In the genomic region with DNA sequence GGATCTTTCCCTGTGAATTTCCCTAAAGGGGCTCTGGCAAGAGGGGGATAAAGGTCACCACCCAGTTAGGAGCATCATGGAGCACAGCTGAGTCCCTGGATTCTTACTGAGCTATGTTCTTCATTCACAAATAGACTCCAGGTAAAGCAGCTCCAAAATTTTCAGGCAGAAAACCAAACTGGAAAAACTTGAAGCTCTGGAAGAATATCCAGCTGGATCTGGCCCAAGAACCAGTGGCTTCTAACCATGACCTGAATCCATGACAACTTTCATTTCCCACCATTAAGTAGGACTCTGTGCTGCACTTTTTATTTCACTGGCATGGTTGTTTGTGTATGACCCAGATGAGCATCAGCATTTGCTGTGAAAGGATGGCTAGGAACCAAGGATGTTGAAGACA, we compare ENCODE assay signal across 14 cellular contexts.
DNase-seq lines count a peak whose midpoint lies in the region; ATAC-seq and TF ChIP-seq lines count a peak whose summit lies in the region.
"Had no signal": no experiment of that assay in that cellular context is flagged by ENCODE, and none has a peak within 500 bp of the region (broad histone marks: within the 10 kb centered on the region; RNA-seq: fewer than 3 reads in every experiment).

No MANE protein-coding gene starts in this region.

- H4K20me1 ChIP-seq in smooth muscle cell (ENCODE audit: low read depth) (no peaks in the 10 kb centered on the region), neural progenitor cell (ENCODE audit: low read depth) (no peaks in the 10 kb centered on the region)

- POLR2A ChIA-PET in activated CD4-positive, alpha-beta T cell treated with anti-CD3 and anti-CD28 coated beads, Interleukin-2, amount 10 ng/mL, durations not matched to agents 7 days and 5 days (lab: Charles Lee), result no interaction called here

- H3K56ac ChIP-seq in mesendoderm (ENCODE audit: low read length), result no peak overlapping the region

- H3K9ac ChIP-seq in smooth muscle cell (ENCODE audit: low read depth) (peak overlapping the region; percentile 57), neural progenitor cell (no peak overlapping the region), mesendoderm (ENCODE audit: low read length) (no peak overlapping the region)

- H3F3A ChIP-seq in smooth muscle cell (ENCODE audit: low read depth) (peaks cover 20% of the 10 kb centered on the region), neural progenitor cell (ENCODE audit: low read depth) (no peaks in the 10 kb centered on the region)

- H2BK15ac ChIP-seq in mesendoderm (replicated peaks; ENCODE audit: low read depth), result no peak overlapping the region

- ATAC-seq in body of pancreas, result no peak

- no peak overlapping the region for H3K23ac ChIP-seq in mesendoderm (ENCODE audit: low read length)

- H3K4me3 ChIP-seq in fibroblast of mammary gland (ENCODE audit: control insufficient read depth, low read depth, low read length) (no peak overlapping the region), smooth muscle cell (no peak overlapping the region), body of pancreas (no peak overlapping the region), neural progenitor cell (no peak overlapping the region), mesendoderm (ENCODE audit: low read length) (no peak overlapping the region)
- H3K4me3 ChIP-seq: thyroid gland had no signal

- no peaks in the 10 kb centered on the region for H3K79me1 ChIP-seq in mesendoderm (ENCODE audit: low read length)

- CTCF ChIA-PET in activated CD4-positive, alpha-beta T cell treated with anti-CD3 and anti-CD28 coated beads, Interleukin-2, amount 10 ng/mL, durations not matched to agents 7 days and 5 days (lab: Charles Lee), result no interaction called here

- no peaks in the 10 kb centered on the region for H3K36me3 Mint-ChIP-seq in neural progenitor cell
- H3K36me3 Mint-ChIP-seq in activated CD4-positive, alpha-beta T cell treated with anti-CD3 and anti-CD28 coated beads, Interleukin-2, amount 10 ng/mL, durations not matched to agents 7 days and 5 days (ENCODE audit: low read depth), result no peaks in the 10 kb centered on the region

- intact Hi-C loops in body of pancreas (cut with DNase I), result no loop called here

- H3K4me1 Mint-ChIP-seq in neural progenitor cell, result peaks cover 4% of the 10 kb centered on the region
- peaks cover 10% of the 10 kb centered on the region for H3K4me1 Mint-ChIP-seq in activated CD4-positive, alpha-beta T cell treated with anti-CD3 and anti-CD28 coated beads, Interleukin-2, amount 10 ng/mL, durations not matched to agents 7 days and 5 days

- H3K36me3 ChIP-seq in smooth muscle cell (ENCODE audit: low read depth) (no peaks in the 10 kb centered on the region), body of pancreas (replicated peaks in 1 of 2; ENCODE audit: insufficient read depth in 1 of 2, low read depth in 2 of 2) (no peaks in the 10 kb centered on the region), neural progenitor cell (no peaks in the 10 kb centered on the region), mesendoderm (ENCODE audit: control insufficient read depth, insufficient read depth, low read length) (no peaks in the 10 kb centered on the region)
- H3K36me3 ChIP-seq: thyroid gland had no signal

- H2BK5ac ChIP-seq in mesendoderm (ENCODE audit: low read length), result no peak overlapping the region

- no peak overlapping the region for H3K4ac ChIP-seq in mesendoderm (ENCODE audit: low read depth, low read length)

- no peak overlapping the region for H4K8ac ChIP-seq in mesendoderm (ENCODE audit: low read depth, low read length)

- no peak overlapping the region for H4K5ac ChIP-seq in mesendoderm (ENCODE audit: low read length)

- DNase-seq in EH (ENCODE audit: low read depth), result peak; percentile 38
- peak; percentile 42 for DNase-seq in fibroblast of mammary gland (ENCODE audit: low read depth)
- DNase-seq in smooth muscle cell (lab: John Stamatoyannopoulos, UW; ENCODE audit: unreplicated experiment), result no peak
- no peak for DNase-seq in body of pancreas
- no peak for DNase-seq in neural progenitor cell (ENCODE audit: low spot score)
- no peak for DNase-seq in mesendoderm
- DNase-seq in activated CD4-positive, alpha-beta T cell treated with anti-CD3 and anti-CD28 coated beads, Interleukin-2, amount 10 ng/mL, durations not matched to agents 7 days and 5 days, result no peak
- DNase-seq: activated CD8-positive, alpha-beta memory T cell treated with anti-CD3 and anti-CD28 coated beads, Interleukin-2, amount 50 U/mL, for 4 hours; kidney; NCI-H1417 treated with DMSO at 0.1 percent for 48 hours; NCI-H524; thyroid gland had no signal

- H2AFZ ChIP-seq in smooth muscle cell (ENCODE audit: low read depth) (no peak overlapping the region), neural progenitor cell (replicated peaks) (no peak overlapping the region)

- no peak overlapping the region for H3K27ac Mint-ChIP-seq in neural progenitor cell
- H3K27ac Mint-ChIP-seq in activated CD4-positive, alpha-beta T cell treated with anti-CD3 and anti-CD28 coated beads, Interleukin-2, amount 10 ng/mL, durations not matched to agents 7 days and 5 days, result no peak overlapping the region
- H3K27ac Mint-ChIP-seq: activated CD4-positive, alpha-beta T cell treated with anti-CD3 and anti-CD28 coated beads for 36 hours had no signal

- H3K9me3 ChIP-seq in smooth muscle cell (replicated peaks; ENCODE audit: low read depth), result no peaks in the 10 kb centered on the region
- H3K9me3 ChIP-seq in body of pancreas, result no peaks in the 10 kb centered on the region
- H3K9me3 ChIP-seq in neural progenitor cell (ENCODE audit: low read depth), result no peaks in the 10 kb centered on the region
- H3K9me3 ChIP-seq: thyroid gland had no signal

- no peaks in the 10 kb centered on the region for H3K4me1 ChIP-seq in smooth muscle cell (ENCODE audit: low read depth)
- H3K4me1 ChIP-seq in body of pancreas, result no peaks in the 10 kb centered on the region
- no peaks in the 10 kb centered on the region for H3K4me1 ChIP-seq in neural progenitor cell
- H3K4me1 ChIP-seq in mesendoderm (ENCODE audit: control insufficient read depth, low read depth, low read length), result no peaks in the 10 kb centered on the region

- H3K18ac ChIP-seq in mesendoderm (ENCODE audit: low read length), result no peak overlapping the region

- TF ChIP-seq CTCF in VCaP (conservative IDR thresholded peaks at IDR 0.05), result no peak
- TF ChIP-seq CTCF in fibroblast of mammary gland (conservative IDR thresholded peaks at IDR 0.05; ENCODE audit: control insufficient read depth, insufficient read depth, low read depth, low read length), result no peak
- no peak for TF ChIP-seq CTCF in smooth muscle cell (IDR thresholded peaks at IDR 0.05; ENCODE audit: borderline replicate concordance, insufficient read depth, poor library complexity, severe bottlenecking)
- TF ChIP-seq CTCF in body of pancreas (IDR thresholded peaks at IDR 0.05), result no peak
- no peak for TF ChIP-seq CTCF in neural progenitor cell (IDR thresholded peaks at IDR 0.05)

- H3K27ac ChIP-seq in VCaP (peak overlapping the region; percentile 34; the same call in 1 of the 2 replicates), smooth muscle cell (ENCODE audit: low read depth) (peak overlapping the region; percentile 87), body of pancreas (no peak overlapping the region), neural progenitor cell (no peak overlapping the region), mesendoderm (ENCODE audit: low read depth, low read length) (no peak overlapping the region)
- H3K27ac ChIP-seq: thyroid gland had no signal

- no peak overlapping the region for H2AK5ac ChIP-seq in mesendoderm (ENCODE audit: low read length)

- H3K79me2 ChIP-seq in smooth muscle cell (ENCODE audit: low read depth), result no peaks in the 10 kb centered on the region
- H3K79me2 ChIP-seq in neural progenitor cell (ENCODE audit: low read depth), result no peaks in the 10 kb centered on the region
- no peaks in the 10 kb centered on the region for H3K79me2 ChIP-seq in mesendoderm (ENCODE audit: control insufficient read depth, insufficient read depth, low read length)

- H2BK120ac ChIP-seq in mesendoderm (ENCODE audit: low read depth, low read length), result no peak overlapping the region

- H3K4me3 Mint-ChIP-seq in neural progenitor cell, result no peak overlapping the region
- no peak overlapping the region for H3K4me3 Mint-ChIP-seq in activated CD4-positive, alpha-beta T cell treated with anti-CD3 and anti-CD28 coated beads, Interleukin-2, amount 10 ng/mL, durations not matched to agents 7 days and 5 days
- H3K4me3 Mint-ChIP-seq: activated CD4-positive, alpha-beta T cell treated with anti-CD3 and anti-CD28 coated beads for 36 hours had no signal

- H3K27me3 Mint-ChIP-seq in neural progenitor cell (ENCODE audit: insufficient read depth, low read depth), result peaks cover 2% of the 10 kb centered on the region
- peaks cover 15% of the 10 kb centered on the region for H3K27me3 Mint-ChIP-seq in activated CD4-positive, alpha-beta T cell treated with anti-CD3 and anti-CD28 coated beads, Interleukin-2, amount 10 ng/mL, durations not matched to agents 7 days and 5 days

- H3K27me3 ChIP-seq in smooth muscle cell (ENCODE audit: low read depth), result no peaks in the 10 kb centered on the region
- H3K27me3 ChIP-seq in body of pancreas, result peaks cover 0 to 4% of the 10 kb centered on the region in 2 donors
- H3K27me3 ChIP-seq in neural progenitor cell, result no peaks in the 10 kb centered on the region
- H3K27me3 ChIP-seq in mesendoderm (ENCODE audit: insufficient read depth, low read length, poor library complexity), result no peaks in the 10 kb centered on the region
- H3K27me3 ChIP-seq: thyroid gland had no signal

- peak overlapping the region; percentile 16 for H3K4me2 ChIP-seq in smooth muscle cell
- no peak overlapping the region for H3K4me2 ChIP-seq in neural progenitor cell
- no peak overlapping the region for H3K4me2 ChIP-seq in mesendoderm (ENCODE audit: low read length)

- H3K9me3 Mint-ChIP-seq in neural progenitor cell, result peaks cover 4% of the 10 kb centered on the region
- no peaks in the 10 kb centered on the region for H3K9me3 Mint-ChIP-seq in activated CD4-positive, alpha-beta T cell treated with anti-CD3 and anti-CD28 coated beads, Interleukin-2, amount 10 ng/mL, durations not matched to agents 7 days and 5 days

- no peak for TF ChIP-seq POLR2A in body of pancreas (IDR thresholded peaks at IDR 0.05)

Comparison
In these comparisons a context has a peak if more than half of its experiments do, and no peak if none do; other contexts are left out.
1. DNase-seq: peak in EH (single experiment) and fibroblast of mammary gland (single experiment); none in smooth muscle cell (single experiment), body of pancreas (0 of 4), neural progenitor cell (single experiment), mesendoderm (single experiment) and activated CD4-positive, alpha-beta T cell treated with anti-CD3 and anti-CD28 coated beads, Interleukin-2, amount 10 ng/mL, durations not matched to agents 7 days and 5 days (single experiment).
2. H3K27ac ChIP-seq: peak in VCaP (single experiment) and smooth muscle cell (single experiment); none in body of pancreas (0 of 4), neural progenitor cell (single experiment) and mesendoderm (single experiment).